ENCODE assay signal across 8 cellular contexts in genomic region chr10:17428616-17429097, GRCh38. TPM values are rescaled to one million over a fixed set of nuclear protein-coding genes. Genes with fewer than 3 reads are reported as not detected.
DNase-seq lines count a peak whose midpoint lies in the region; ATAC-seq and TF ChIP-seq lines count a peak whose summit lies in the region.

No MANE protein-coding gene starts in this region.

- H3K27me3 ChIP-seq in DND-41 (ENCODE audit: insufficient read depth, low read length, poor library complexity), result peaks cover 18% of the 10 kb centered on the region
- peaks cover 1% of the 10 kb centered on the region for H3K27me3 ChIP-seq in osteoblast (ENCODE audit: insufficient read depth, low read length)
- H3K27me3 ChIP-seq in tibial artery, result peaks cover 0 to 2% of the 10 kb centered on the region in 2 donors

- peak overlapping the region in 1 of 2 experiments; percentile 52; a peak in 2 of 4 replicates for H3K4me3 ChIP-seq in DND-41 (ENCODE audit: low read depth in 1 of 2, low read length in 2 of 2)
- H3K4me3 ChIP-seq in osteoblast (ENCODE audit: insufficient read depth, low read length), result no peak overlapping the region
- H3K4me3 ChIP-seq in tibial artery, result no peak overlapping the region

- peak overlapping the region; percentile 59 for H2AFZ ChIP-seq in DND-41 (ENCODE audit: low read depth, low read length)
- H2AFZ ChIP-seq in osteoblast (ENCODE audit: low read length), result peak overlapping the region; percentile 47

- DNase-seq in DND-41, result peak; percentile 71
- peak; percentile 37 for DNase-seq in activated CD8-positive, alpha-beta memory T cell treated with anti-CD3 and anti-CD28 coated beads, Interleukin-2, amount 50 U/mL, for 1 hour (ENCODE audit: extremely low read depth)
- no peak for DNase-seq in osteoblast (ENCODE audit: insufficient read length, low spot score, missing footprints)
- DNase-seq in tibial artery, result no peak
- no peak for DNase-seq in GM10266 (ENCODE audit: extremely low spot score)
- no peak for DNase-seq in glomerular visceral epithelial cell (ENCODE audit: extremely low spot score)

- ATAC-seq in DND-41 (ENCODE audit: insufficient read depth, low read depth) (peak; percentile 96), HG03460 (IDR thresholded peaks at IDR 0.05; ENCODE audit: unreplicated experiment) (peak; percentile 53), HG02970 (IDR thresholded peaks at IDR 0.05; ENCODE audit: low FRiP score, unreplicated experiment) (no peak)

- H3K27ac ChIP-seq in DND-41 (ENCODE audit: low read length) (no peak overlapping the region), osteoblast (ENCODE audit: low read depth, low read length) (no peak overlapping the region), tibial artery (no peak overlapping the region)

- no peaks in the 10 kb centered on the region for H3K9me3 ChIP-seq in DND-41 (ENCODE audit: insufficient read depth, low read length, severe bottlenecking)
- H3K9me3 ChIP-seq in osteoblast (ENCODE audit: low read depth, low read length), result no peaks in the 10 kb centered on the region
- no peaks in the 10 kb centered on the region for H3K9me3 ChIP-seq in tibial artery

- TF ChIP-seq CTCF in DND-41 (IDR thresholded peaks at IDR 0.05; ENCODE audit: borderline replicate concordance, extremely low read depth, low read length, poor library complexity, severe bottlenecking) (no peak), osteoblast (IDR thresholded peaks at IDR 0.05; ENCODE audit: extremely low read depth, low read depth, low read length) (no peak), tibial artery (IDR thresholded peaks at IDR 0.05) (no peak), GM10266 (IDR thresholded peaks at IDR 0.05; ENCODE audit: control insufficient read depth, insufficient read depth, low read depth, missing control alignments) (no peak)

- intact Hi-C loops in tibial artery (cut with DNase I; ENCODE audit: low total_unique reads), result loop anchor here (10.0 kb wide), 1 partner anchor 174 kb away; no protein-coding TSS in a partner anchor

- H3K4me2 ChIP-seq in DND-41 (ENCODE audit: insufficient read depth, low read length) (peak overlapping the region; percentile 77), osteoblast (ENCODE audit: insufficient read depth, low read length) (no peak overlapping the region)

- H3K36me3 ChIP-seq in DND-41 (ENCODE audit: insufficient read depth, low read length) (no peaks in the 10 kb centered on the region), osteoblast (ENCODE audit: insufficient read depth, low read length) (no peaks in the 10 kb centered on the region), tibial artery (no peaks in the 10 kb centered on the region)

- H3K79me2 ChIP-seq in DND-41 (ENCODE audit: insufficient read depth, low read length), result no peaks in the 10 kb centered on the region
- no peaks in the 10 kb centered on the region for H3K79me2 ChIP-seq in osteoblast (ENCODE audit: insufficient read depth, low read length)

- H4K20me1 ChIP-seq in DND-41 (ENCODE audit: insufficient read depth, low read length) (no peaks in the 10 kb centered on the region), osteoblast (ENCODE audit: insufficient read depth, low read length) (no peaks in the 10 kb centered on the region)

- no peak overlapping the region for H3K9ac ChIP-seq in DND-41 (ENCODE audit: low read depth, low read length)

- H3K4me1 ChIP-seq in DND-41 (ENCODE audit: insufficient read depth, low read length) (peaks cover 17% of the 10 kb centered on the region), osteoblast (ENCODE audit: insufficient read depth, low read length) (peaks cover 5% of the 10 kb centered on the region), tibial artery (peaks cover 0 to 14% (median 6%) of the 10 kb centered on the region in 4 donors)

RNA-seq across cellular contexts. Expression of gene ST8SIA6, which starts 25.7 kb away (rescaled TPM):
- total RNA-seq in osteoblast, result 0.36 and 0.88 TPM in 2 replicates

Comparison
In these comparisons a context has a peak if more than half of its experiments do, and no peak if none do; other contexts are left out.
1. DNase-seq: peak in DND-41 (single experiment) and activated CD8-positive, alpha-beta memory T cell treated with anti-CD3 and anti-CD28 coated beads, Interleukin-2, amount 50 U/mL, for 1 hour (single experiment); none in osteoblast (single experiment), tibial artery (0 of 2), GM10266 (single experiment) and glomerular visceral epithelial cell (single experiment).